23 cellular contexts compared by ENCODE assay signal in genomic region chr3:61353353-61353752, GRCh38.
"Had no signal": no experiment of that assay in that cellular context is flagged by ENCODE, and none has a peak within 500 bp of the region (broad histone marks: within the 10 kb centered on the region; RNA-seq: fewer than 3 reads in every experiment).

No MANE protein-coding gene starts in this region.

- H3K9me3 ChIP-seq: adrenal gland, breast epithelium, mucosa of descending colon, sigmoid colon, upper lobe of right lung had no signal

- H3K27me3 ChIP-seq: adrenal gland, breast epithelium, hepatocyte, sigmoid colon, upper lobe of right lung had no signal

- ATAC-seq: activated CD4-positive, CD25-positive, alpha-beta regulatory T cell treated with anti-CD3 and anti-CD28 coated beads, Interleukin-2, amount 50 U/mL, for 24 hours; activated CD8-positive, alpha-beta T cell treated with anti-CD3 and anti-CD28 coated beads for 36 hours; activated T-helper 17 cell treated with anti-CD3 and anti-CD28 coated beads, Interleukin-2, amount 50 U/mL, for 72 hours; mucosa of descending colon; SK-N-SH treated with all-trans-retinoic acid at 6 μM for 48 hours; stimulated activated memory B cell treated with anti-CD40 and anti-IgM and Interleukin-4, amounts not matched to agents 10 μg/mL and 1 μg/mL and 100 μg/mL, for 72 hours; T-cell; upper lobe of right lung had no signal

- H3K4me1 ChIP-seq: breast epithelium had no signal

- H3K27ac ChIP-seq: adrenal gland, breast epithelium, coronary artery, hepatocyte, upper lobe of right lung, VCaP had no signal

- DNase-seq: activated CD4-positive, alpha-beta T cell treated with anti-CD3 and anti-CD28 coated beads, Interleukin-2, amount 10 ng/mL, durations not matched to agents 7 days and 5 days; activated CD8-positive, alpha-beta T cell treated with anti-CD3 and anti-CD28 coated beads for 36 hours; activated T-cell treated with anti-CD3 and anti-CD28 coated beads, Interleukin-2, amount 50 U/mL, for 1 hour; adrenal gland; endodermal cell; left cardiac atrium; mesenchymal stem cell; mucosa of descending colon; nephron progenitor cell; retina; sigmoid colon; stimulated activated CD4-positive, alpha-beta T cell treated with anti-CD3 and anti-CD28 coated beads, Interleukin-15, amount 100 ng/mL, for 24 hours; T-cell; upper lobe of right lung had no signal

- H3K36me3 ChIP-seq: adrenal gland, breast epithelium, sigmoid colon, upper lobe of right lung had no signal

- H3K4me3 ChIP-seq: adrenal gland, breast epithelium, coronary artery, hepatocyte, mucosa of descending colon, sigmoid colon, smooth muscle cell, upper lobe of right lung had no signal
